ENCODE assay signal across 21 cellular contexts in genomic region chr1:207076181-207076949, GRCh38. TPM values are rescaled to one million over a fixed set of nuclear protein-coding genes. Genes with fewer than 3 reads are reported as not detected.
"Had no signal": no experiment of that assay in that cellular context is flagged by ENCODE, and none has a peak within 500 bp of the region (broad histone marks: within the 10 kb centered on the region; RNA-seq: fewer than 3 reads in every experiment).

No MANE protein-coding gene starts in this region.

- H3K9me3 ChIP-seq: pancreas, tibial nerve, vagina had no signal

- H3K4me1 ChIP-seq: pancreas had no signal

- H3K27ac ChIP-seq: pancreas, SK-N-MC, skin epidermis, vagina had no signal

- H3K27me3 ChIP-seq: pancreas, tibial nerve, vagina had no signal

- DNase-seq: activated CD4-positive, alpha-beta memory T cell treated with anti-CD3 and anti-CD28 coated beads, Interleukin-2, amount 10 ng/mL, durations not matched to agents 7 days and 5 days; activated CD4-positive, alpha-beta T cell treated with anti-CD3 and anti-CD28 coated beads for 4 hours; activated CD8-positive, alpha-beta memory T cell treated with anti-CD3 and anti-CD28 coated beads, Interleukin-2, amount 50 U/mL, for 4 hours; activated effector memory CD4-positive, alpha-beta T cell treated with anti-CD3 and anti-CD28 coated beads, Interleukin-2, amount 50 U/mL, for 16 hours; activated T-cell treated with anti-CD3 and anti-CD28 coated beads, Interleukin-2, amount 50 U/mL, for 48 hours; amniotic stem cell; cerebellar nuclear complex; effector memory CD8-positive, alpha-beta T cell; head of caudate nucleus; left cardiac atrium; naive thymus-derived CD4-positive, alpha-beta T cell; pancreas; stimulated activated CD4-positive, alpha-beta T cell treated with anti-CD3 and anti-CD28 coated beads, Interleukin-4, amount 100 ng/mL, for 24 hours; stimulated activated naive CD4-positive, alpha-beta T cell had no signal

- H3K36me3 ChIP-seq: pancreas had no signal

- ATAC-seq: effector memory CD8-positive, alpha-beta T cell; left cardiac atrium; naive thymus-derived CD4-positive, alpha-beta T cell; pancreas; WTC11 had no signal

- H3K4me3 ChIP-seq: pancreas, SK-N-MC, skin epidermis, tibial nerve, vagina had no signal

RNA-seq across cellular contexts. Expression of gene C4BPB, which starts 12.3 kb away (rescaled TPM):
- total RNA-seq: epithelial cell of proximal tubule, vagina had no signal

RNA-seq across cellular contexts. Expression of gene C4BPA, which starts 27.7 kb away (rescaled TPM):
- total RNA-seq: activated CD4-positive, alpha-beta memory T cell treated with anti-CD3 and anti-CD28 coated beads, Interleukin-2, amount 10 ng/mL, durations not matched to agents 7 days and 5 days; epithelial cell of proximal tubule; left cardiac atrium; naive thymus-derived CD4-positive, alpha-beta T cell; subcutaneous adipose tissue; tibial nerve; vagina had no signal
